1 cellular context compared by ENCODE assay signal in genomic region chr10:79056736-79057391, GRCh38.
TF ChIP-seq lines count a peak whose summit lies in the region.

No MANE protein-coding gene starts in this region.

TF ChIP-seq in GM23338, 12 proteins besides CTCF, POLR2A, EP300 and RAD21 (continued from another document):
- TF ChIP-seq ZNF462 (CRISPR knock-in tag; IDR thresholded peaks at IDR 0.05): no peak
- TF ChIP-seq REST (IDR thresholded peaks at IDR 0.05; ENCODE audit: unreplicated experiment): no peak
